In genomic region chr6:37807656-37808055, GRCh38 we compare ENCODE assay signal across 10 cellular contexts. TPM values are rescaled to one million over a fixed set of nuclear protein-coding genes. Genes with fewer than 3 reads are reported as not detected.
A peak's percentile ranks its signal among the peaks of the same experiment; 100 is the strongest.
DNase-seq lines count a peak whose midpoint lies in the region; ATAC-seq and TF ChIP-seq lines count a peak whose summit lies in the region.
"Had no signal": no experiment of that assay in that cellular context is flagged by ENCODE, and none has a peak within 500 bp of the region (broad histone marks: within the 10 kb centered on the region; RNA-seq: fewer than 3 reads in every experiment).

No MANE protein-coding gene starts in this region.

- no peaks in the 10 kb centered on the region for H3K9me3 ChIP-seq in MG63
- H3K9me3 ChIP-seq in HAP-1, result peaks cover 3% of the 10 kb centered on the region; the same call in 1 of the 2 replicates

- no peaks in the 10 kb centered on the region for H3K4me1 ChIP-seq in HAP-1

- TF ChIP-seq CTCF in AG10803 (conservative IDR thresholded peaks at IDR 0.05; ENCODE audit: low read length), result peak; percentile 25

- no peak overlapping the region for H3K4me3 ChIP-seq in AG10803 (ENCODE audit: low read length)
- H3K4me3 ChIP-seq in MG63, result no peak overlapping the region
- H3K4me3 ChIP-seq in HAP-1, result no peak overlapping the region

- no peaks in the 10 kb centered on the region for H3K27me3 ChIP-seq in MG63
- peaks cover 2% of the 10 kb centered on the region for H3K27me3 ChIP-seq in HAP-1 (ENCODE audit: low read depth)

- in situ Hi-C loops in HAP-1 (cut with MboI; ENCODE audit: low sequenced_read_pairs), result no loop called here

- H3K36me3 ChIP-seq in MG63, result no peaks in the 10 kb centered on the region
- H3K36me3 ChIP-seq in HAP-1 (replicated peaks), result no peaks in the 10 kb centered on the region

- peak; percentile 24 for DNase-seq in AG10803 (ENCODE audit: low read depth)
- DNase-seq in MG63, result peak; percentile 44
- DNase-seq in anterior cingulate cortex (lab: John Stamatoyannopoulos, UW), result peak in 50 of 58 donors; percentile 5 to 88 (median 56)
- peak; percentile 94 for DNase-seq in left kidney (ENCODE audit: low read depth, low spot score)
- no peak for DNase-seq in HAP-1 (ENCODE audit: low spot score in 2 of 2)
- no peak for DNase-seq in DMS53 treated with DMSO at 0.1 percent for 48 hours (lab: John Stamatoyannopoulos, UW; ENCODE audit: unreplicated experiment)
- no peak for DNase-seq in activated CD4-positive, alpha-beta T cell treated with anti-CD3 and anti-CD28 coated beads, Interleukin-2, amount 50 U/mL, for 48 hours
- DNase-seq: activated CD4-positive, CD25-positive, alpha-beta regulatory T cell treated with anti-CD3 and anti-CD28 coated beads, Interleukin-2, amount 50 U/mL, for 72 hours; natural killer cell had no signal

- no peak for ATAC-seq in GM21390 (IDR thresholded peaks at IDR 0.05; ENCODE audit: unreplicated experiment)
- ATAC-seq: natural killer cell had no signal

RNA-seq across cellular contexts. Expression of gene ZFAND3, which starts 11.9 kb away (rescaled TPM):
- total RNA-seq in MG63 (2014; rRNA removed; shearing (Covaris generic); ENCODE audit: low replicate concordance), result 26.2 and 31.0 TPM in 2 replicates

Comparison
In these comparisons a context has a peak if more than half of its experiments do, and no peak if none do; other contexts are left out.
1. DNase-seq: peak in AG10803 (single experiment), MG63 (single experiment), anterior cingulate cortex (50 of 58) and left kidney (single experiment); none in HAP-1 (0 of 2), DMS53 treated with DMSO at 0.1 percent for 48 hours (single experiment) and activated CD4-positive, alpha-beta T cell treated with anti-CD3 and anti-CD28 coated beads, Interleukin-2, amount 50 U/mL, for 48 hours (0 of 2).